ENCODE assay signal across 18 cellular contexts in the genomic region with DNA sequence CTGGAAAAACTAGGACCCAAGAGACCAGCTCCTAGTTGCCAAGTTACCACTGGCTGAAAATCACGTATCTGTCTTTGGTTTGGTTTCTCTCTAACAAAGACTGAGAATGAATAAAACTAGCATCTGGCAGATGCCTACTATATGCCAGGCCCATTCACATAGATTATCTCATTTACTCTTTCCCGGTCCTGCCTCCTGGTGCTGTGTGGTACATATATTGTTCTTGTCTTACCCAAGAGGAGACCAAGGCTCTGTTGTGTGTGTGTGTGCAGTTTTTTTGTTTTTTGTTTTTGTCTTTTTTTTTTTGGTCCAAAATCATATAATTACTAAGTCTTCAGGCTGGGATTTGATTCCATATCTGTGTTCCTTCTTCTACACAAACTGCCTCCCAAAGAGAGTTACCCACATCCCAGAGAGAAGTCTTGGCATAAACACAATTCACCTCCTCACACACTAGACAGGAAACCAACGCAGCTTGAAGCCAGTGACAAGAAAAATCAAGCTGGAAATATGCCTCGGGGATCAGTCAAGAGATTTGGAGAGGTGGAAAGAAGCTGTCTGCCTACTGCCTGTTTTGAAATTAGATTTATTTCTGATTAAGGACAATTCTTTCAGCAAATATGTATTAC. TPM values are rescaled to one million over a fixed set of nuclear protein-coding genes. Genes with fewer than 3 reads are reported as not detected.
"Had no signal": no experiment of that assay in that cellular context is flagged by ENCODE, and none has a peak within 500 bp of the region (broad histone marks: within the 10 kb centered on the region; RNA-seq: fewer than 3 reads in every experiment).

No MANE protein-coding gene starts in this region.

- H3K9me3 Mint-ChIP-seq: activated CD4-positive, alpha-beta T cell treated with anti-CD3 and anti-CD28 coated beads, Interleukin-2, amount 10 ng/mL, durations not matched to agents 7 days and 5 days; activated T-helper 2 cell treated with anti-CD3 and anti-CD28 coated beads, Interferon-gamma antibody, Interleukin-2, Interleukin-4, amounts not matched to agents 10 μg/mL and 5 μg/mL and 100 μg/mL, durations not matched to agents 14 hours and 24 hours and 36 hours; brain; central memory CD8-positive, alpha-beta T cell; dendritic cell treated with granulocyte-macrophage colony-stimulating factor and Interleukin-4, amounts not matched to agents 40 ng/mL and 50 ng/mL, for 4 days; mesothelial cell of epicardium; neural crest cell had no signal

- ATAC-seq: lower lobe of right lung had no signal

- H3K36me3 ChIP-seq: lower lobe of right lung, ovary had no signal

- H3K4me3 ChIP-seq: lower lobe of right lung, ovary had no signal

- H3K9me3 ChIP-seq: lower lobe of right lung, ovary had no signal

- H3K27me3 ChIP-seq: ovary had no signal

- DNase-seq: activated CD4-positive, alpha-beta T cell treated with anti-CD3 and anti-CD28 coated beads, Interleukin-2, amount 10 ng/mL, durations not matched to agents 7 days and 5 days; activated CD4-positive, CD25-positive, alpha-beta regulatory T cell; activated CD8-positive, alpha-beta memory T cell treated with anti-CD3 and anti-CD28 coated beads for 24 hours; activated naive CD4-positive, alpha-beta T cell treated with anti-CD3 and anti-CD28 coated beads, Interleukin-2, amount 50 U/mL, for 16 hours; hippocampal formation; lower lobe of right lung; ovary had no signal

- H3K4me3 Mint-ChIP-seq: activated CD4-positive, alpha-beta T cell treated with anti-CD3 and anti-CD28 coated beads, Interleukin-2, amount 10 ng/mL, durations not matched to agents 7 days and 5 days; brain; central memory CD8-positive, alpha-beta T cell; dendritic cell treated with granulocyte-macrophage colony-stimulating factor and Interleukin-4, amounts not matched to agents 40 ng/mL and 50 ng/mL, for 4 days; mesothelial cell of epicardium; neural crest cell had no signal

- H3K27ac Mint-ChIP-seq: activated CD4-positive, alpha-beta T cell treated with anti-CD3 and anti-CD28 coated beads, Interleukin-2, amount 10 ng/mL, durations not matched to agents 7 days and 5 days; activated T-helper 2 cell treated with anti-CD3 and anti-CD28 coated beads, Interferon-gamma antibody, Interleukin-2, Interleukin-4, amounts not matched to agents 10 μg/mL and 5 μg/mL and 100 μg/mL, durations not matched to agents 14 hours and 24 hours and 36 hours; dendritic cell treated with granulocyte-macrophage colony-stimulating factor and Interleukin-4, amounts not matched to agents 40 ng/mL and 50 ng/mL, for 4 days; mesothelial cell of epicardium had no signal

- H3K27ac ChIP-seq: lower lobe of right lung, ovary had no signal

- H3K36me3 Mint-ChIP-seq: brain, mesothelial cell of epicardium had no signal

RNA-seq across cellular contexts. Expression of a gene that starts 0.9 kb away (rescaled TPM):
- total RNA-seq: activated CD4-positive, alpha-beta T cell treated with anti-CD3 and anti-CD28 coated beads, Interleukin-2, amount 10 ng/mL, durations not matched to agents 7 days and 5 days; activated T-helper 2 cell treated with anti-CD3 and anti-CD28 coated beads, Interferon-gamma antibody, Interleukin-2, Interleukin-4, amounts not matched to agents 10 μg/mL and 5 μg/mL and 100 μg/mL, durations not matched to agents 14 hours and 24 hours and 36 hours; epithelial cell of proximal tubule; lower lobe of right lung; mesothelial cell of epicardium; myocyte; renal cortical epithelial cell had no signal

RNA-seq across cellular contexts. Expression of a gene that starts 26.4 kb away (rescaled TPM):
- total RNA-seq: activated CD4-positive, alpha-beta T cell treated with anti-CD3 and anti-CD28 coated beads, Interleukin-2, amount 10 ng/mL, durations not matched to agents 7 days and 5 days; activated T-helper 2 cell treated with anti-CD3 and anti-CD28 coated beads, Interferon-gamma antibody, Interleukin-2, Interleukin-4, amounts not matched to agents 10 μg/mL and 5 μg/mL and 100 μg/mL, durations not matched to agents 14 hours and 24 hours and 36 hours; epithelial cell of proximal tubule; lower lobe of right lung; mesothelial cell of epicardium; myocyte; neural crest cell; ovary; renal cortical epithelial cell; skeletal muscle tissue; urinary bladder had no signal

RNA-seq across cellular contexts. Expression of a gene that starts 52.1 kb away (rescaled TPM):
- total RNA-seq: activated CD4-positive, alpha-beta T cell treated with anti-CD3 and anti-CD28 coated beads, Interleukin-2, amount 10 ng/mL, durations not matched to agents 7 days and 5 days; activated T-helper 2 cell treated with anti-CD3 and anti-CD28 coated beads, Interferon-gamma antibody, Interleukin-2, Interleukin-4, amounts not matched to agents 10 μg/mL and 5 μg/mL and 100 μg/mL, durations not matched to agents 14 hours and 24 hours and 36 hours; epithelial cell of proximal tubule; lower lobe of right lung; mesothelial cell of epicardium; myocyte; neural crest cell; skeletal muscle tissue; urinary bladder had no signal
